20 cellular contexts compared by ENCODE assay signal in genomic region chr22:27605390-27605789, GRCh38.
DNase-seq lines count a peak whose midpoint lies in the region; ATAC-seq and TF ChIP-seq lines count a peak whose summit lies in the region.
"Had no signal": no experiment of that assay in that cellular context is flagged by ENCODE, and none has a peak within 500 bp of the region (broad histone marks: within the 10 kb centered on the region; RNA-seq: fewer than 3 reads in every experiment).

No MANE protein-coding gene starts in this region.

- no peak overlapping the region for H2BK120ac ChIP-seq in neuronal stem cell (ENCODE audit: low read depth, low read length)

- no peak overlapping the region for H2AFZ ChIP-seq in neuronal stem cell (ENCODE audit: low read length)

- no CpG with 5 or more reads among the region's 4 CpGs for WGBS in neuronal stem cell (ENCODE audit: extremely low coverage in 2 of 2, insufficient read length in 2 of 2, insufficient replicate concordance in 1 of 2), 2 donors
- 73 to 90% (median 88%) methylated on average over 4 of the region's 4 CpGs for WGBS in spleen, 5 donors

- no peak overlapping the region for H2BK15ac ChIP-seq in neuronal stem cell (ENCODE audit: low read length)

- TF ChIP-seq CTCF in HEK293 (tag by site-specific recombination; IDR thresholded peaks at IDR 0.05) (no peak), spleen (IDR thresholded peaks at IDR 0.05 in 8 of 11, conservative IDR thresholded peaks at IDR 0.05 in 3 of 11) (no peak)

- H3K23ac ChIP-seq in neuronal stem cell (ENCODE audit: low read depth, low read length, poor library complexity) = no peak overlapping the region

- no peak for ATAC-seq in activated CD4-positive, alpha-beta T cell treated with anti-CD3 and anti-CD28 coated beads for 36 hours
- ATAC-seq: A549; CD8-positive, alpha-beta T cell had no signal

- no peak overlapping the region for H4K8ac ChIP-seq in neuronal stem cell (ENCODE audit: low read depth, low read length)

- peak overlapping the region; percentile 33 for H2AK5ac ChIP-seq in neuronal stem cell (ENCODE audit: low read depth, low read length)

- no peaks in the 10 kb centered on the region for H3K36me3 Mint-ChIP-seq in activated CD4-positive, alpha-beta T cell treated with anti-CD3 and anti-CD28 coated beads, Interleukin-2, amount 10 ng/mL, durations not matched to agents 7 days and 5 days (ENCODE audit: low read depth)
- H3K36me3 Mint-ChIP-seq in activated CD4-positive, alpha-beta T cell treated with anti-CD3 and anti-CD28 coated beads for 36 hours (ENCODE audit: low read depth) = no peaks in the 10 kb centered on the region
- H3K36me3 Mint-ChIP-seq: CD8-positive, alpha-beta T cell had no signal

- no peak overlapping the region for H3K18ac ChIP-seq in neuronal stem cell (ENCODE audit: low read length)

- POLR2A ChIA-PET in activated CD4-positive, alpha-beta T cell treated with anti-CD3 and anti-CD28 coated beads, Interleukin-2, amount 10 ng/mL, durations not matched to agents 7 days and 5 days (lab: Charles Lee) = interaction anchor here (0.7 kb wide), 1 partner anchor 12 kb away, joined by 3 read pairs; no protein-coding TSS in a partner anchor
- POLR2A ChIA-PET in activated CD4-positive, alpha-beta T cell treated with anti-CD3 and anti-CD28 coated beads for 36 hours (lab: Charles Lee) = no interaction called here
- POLR2A ChIA-PET in HEK293 (lab: Yijun Ruan, JAX) = no interaction called here

- H3K27me3 Mint-ChIP-seq in activated CD4-positive, alpha-beta T cell treated with anti-CD3 and anti-CD28 coated beads, Interleukin-2, amount 10 ng/mL, durations not matched to agents 7 days and 5 days = no peaks in the 10 kb centered on the region
- peaks cover 8% of the 10 kb centered on the region for H3K27me3 Mint-ChIP-seq in activated CD4-positive, alpha-beta T cell treated with anti-CD3 and anti-CD28 coated beads for 36 hours
- H3K27me3 Mint-ChIP-seq: B cell had no signal

- no peak overlapping the region for H3K4me3 ChIP-seq in HEK293 (ENCODE audit: low read depth, low read length)
- no peak overlapping the region for H3K4me3 ChIP-seq in neuronal stem cell (ENCODE audit: low read length in 2 of 2)
- H3K4me3 ChIP-seq in spleen = no peak overlapping the region
- H3K4me3 ChIP-seq: A549; BLaER1 treated with 17β-estradiol and CSF1 and Interleukin-3, amounts not matched to agents 10 nM and 100 nM had no signal

- no peak for TF ChIP-seq POLR2A in spleen (IDR thresholded peaks at IDR 0.05)

- H2BK5ac ChIP-seq in neuronal stem cell (ENCODE audit: low read length) = no peak overlapping the region

- H3K4ac ChIP-seq in neuronal stem cell (ENCODE audit: low read length) = no peak overlapping the region

- DNase-seq in activated CD4-positive, alpha-beta T cell treated with anti-CD3 and anti-CD28 coated beads, Interleukin-2, amount 10 ng/mL, durations not matched to agents 7 days and 5 days = no peak
- DNase-seq in activated CD4-positive, alpha-beta T cell treated with anti-CD3 and anti-CD28 coated beads for 36 hours = no peak
- DNase-seq in neuronal stem cell (ENCODE audit: low spot score) = no peak
- peak; percentile 34 for DNase-seq in spleen
- DNase-seq in KG1 (lab: John Stamatoyannopoulos, UW) = no peak
- DNase-seq in amygdala (lab: John Stamatoyannopoulos, UW) = no peak
- no peak for DNase-seq in midbrain (lab: John Stamatoyannopoulos, UW)
- DNase-seq: AML-193; Caco-2; Calu3; CD4-positive, alpha-beta T cell; CD8-positive, alpha-beta T cell; DMS79 treated with DMSO at 0.1 percent for 48 hours; GF-D8 had no signal

- H3K9me3 ChIP-seq in HEK293 (ENCODE audit: control insufficient read depth, insufficient read depth, low read depth, low read length) = no peaks in the 10 kb centered on the region
- H3K9me3 ChIP-seq in neuronal stem cell (replicated peaks in 1 of 2; ENCODE audit: control insufficient read depth in 2 of 2, insufficient read depth in 1 of 2, low read depth in 1 of 2, low read length in 2 of 2) = no peaks in the 10 kb centered on the region
- peaks cover 0 to 6% (median 0%) of the 10 kb centered on the region in 8 donors for H3K9me3 ChIP-seq in spleen
- H3K9me3 ChIP-seq: A549, Caco-2 had no signal

- H3K9ac ChIP-seq in neuronal stem cell (ENCODE audit: low read depth, low read length, poor library complexity) = no peak overlapping the region
- H3K9ac ChIP-seq: BLaER1 treated with 17β-estradiol and CSF1 and Interleukin-3, amounts not matched to agents 10 nM and 100 nM had no signal

- H3K36me3 ChIP-seq in HEK293 (ENCODE audit: control insufficient read depth in 2 of 2, insufficient read depth in 1 of 2, low read length in 2 of 2) (no peaks in the 10 kb centered on the region), neuronal stem cell (replicated peaks in 1 of 2; ENCODE audit: control insufficient read depth in 2 of 2, insufficient read depth in 2 of 2, low read length in 2 of 2) (no peaks in the 10 kb centered on the region), spleen (no peaks in the 10 kb centered on the region)
- H3K36me3 ChIP-seq: BLaER1 treated with 17β-estradiol and CSF1 and Interleukin-3, amounts not matched to agents 10 nM and 100 nM had no signal

- H3K27me3 ChIP-seq in neuronal stem cell (ENCODE audit: control insufficient read depth in 3 of 3, insufficient read depth in 3 of 3, low read depth in 1 of 3, low read length in 3 of 3) = no peaks in the 10 kb centered on the region
- peaks cover 0 to 17% (median 0%) of the 10 kb centered on the region in 7 donors for H3K27me3 ChIP-seq in spleen (replicated peaks in 1 of 7)
- H3K27me3 ChIP-seq: BLaER1 treated with 17β-estradiol and CSF1 and Interleukin-3, amounts not matched to agents 10 nM and 100 nM had no signal

- H2BK12ac ChIP-seq in neuronal stem cell (ENCODE audit: low read length) = peak overlapping the region; percentile 87

- no peaks in the 10 kb centered on the region for H3K79me1 ChIP-seq in neuronal stem cell (ENCODE audit: low read depth, low read length)

- H3K4me1 Mint-ChIP-seq in activated CD4-positive, alpha-beta T cell treated with anti-CD3 and anti-CD28 coated beads, Interleukin-2, amount 10 ng/mL, durations not matched to agents 7 days and 5 days = no peaks in the 10 kb centered on the region
- H3K4me1 Mint-ChIP-seq in activated CD4-positive, alpha-beta T cell treated with anti-CD3 and anti-CD28 coated beads for 36 hours = no peaks in the 10 kb centered on the region
- H3K4me1 Mint-ChIP-seq: B cell had no signal

- H3K9me3 Mint-ChIP-seq in activated CD4-positive, alpha-beta T cell treated with anti-CD3 and anti-CD28 coated beads, Interleukin-2, amount 10 ng/mL, durations not matched to agents 7 days and 5 days = no peaks in the 10 kb centered on the region
- no peaks in the 10 kb centered on the region for H3K9me3 Mint-ChIP-seq in activated CD4-positive, alpha-beta T cell treated with anti-CD3 and anti-CD28 coated beads for 36 hours (ENCODE audit: low read depth)
- H3K9me3 Mint-ChIP-seq: CD4-positive, alpha-beta T cell; CD8-positive, alpha-beta T cell had no signal

- H4K91ac ChIP-seq in neuronal stem cell (ENCODE audit: low read depth, low read length, poor library complexity) = no peak overlapping the region

- H3K27ac Mint-ChIP-seq in activated CD4-positive, alpha-beta T cell treated with anti-CD3 and anti-CD28 coated beads, Interleukin-2, amount 10 ng/mL, durations not matched to agents 7 days and 5 days = peak overlapping the region; percentile 60
- H3K27ac Mint-ChIP-seq in activated CD4-positive, alpha-beta T cell treated with anti-CD3 and anti-CD28 coated beads for 36 hours = no peak overlapping the region
- H3K27ac Mint-ChIP-seq: B cell; CD4-positive, alpha-beta T cell; CD8-positive, alpha-beta T cell had no signal

- no peak overlapping the region for H3K4me3 Mint-ChIP-seq in activated CD4-positive, alpha-beta T cell treated with anti-CD3 and anti-CD28 coated beads, Interleukin-2, amount 10 ng/mL, durations not matched to agents 7 days and 5 days
- H3K4me3 Mint-ChIP-seq in activated CD4-positive, alpha-beta T cell treated with anti-CD3 and anti-CD28 coated beads for 36 hours = no peak overlapping the region
- H3K4me3 Mint-ChIP-seq: B cell; CD4-positive, alpha-beta T cell; CD8-positive, alpha-beta T cell had no signal

- H3K14ac ChIP-seq in neuronal stem cell (ENCODE audit: low read length) = no peak overlapping the region

- no peak overlapping the region for H3K4me2 ChIP-seq in neuronal stem cell (ENCODE audit: insufficient read depth, low read length, poor library complexity, severe bottlenecking)
- H3K4me2 ChIP-seq: A549; BLaER1 treated with 17β-estradiol and CSF1 and Interleukin-3, amounts not matched to agents 10 nM and 100 nM had no signal

- H3K27ac ChIP-seq in HEK293 (ENCODE audit: extremely low read depth, low read depth, low read length) (no peak overlapping the region), neuronal stem cell (replicated peaks; ENCODE audit: low read length) (no peak overlapping the region), spleen (no peak overlapping the region)
- H3K27ac ChIP-seq: 22Rv1; A549; BLaER1 treated with 17β-estradiol and CSF1 and Interleukin-3, amounts not matched to agents 10 nM and 100 nM; C4-2B had no signal

- CTCF ChIA-PET in activated CD4-positive, alpha-beta T cell treated with anti-CD3 and anti-CD28 coated beads, Interleukin-2, amount 10 ng/mL, durations not matched to agents 7 days and 5 days (lab: Charles Lee) = no interaction called here
- CTCF ChIA-PET in activated CD4-positive, alpha-beta T cell treated with anti-CD3 and anti-CD28 coated beads for 36 hours (lab: Charles Lee) = no interaction called here
- CTCF ChIA-PET in HEK293 (lab: Yijun Ruan, JAX) = no interaction called here

- intact Hi-C loops in activated CD4-positive, alpha-beta T cell treated with anti-CD3 and anti-CD28 coated beads for 36 hours (cut with DNase I, micrococcal nuclease) = no loop called here
- intact Hi-C loops in spleen (cut with DNase I; ENCODE audit: low total_unique reads) = no loop called here

- no peaks in the 10 kb centered on the region for H3K4me1 ChIP-seq in HEK293 (ENCODE audit: control insufficient read depth, insufficient read depth, low read length)
- peaks cover 16 to 26% of the 10 kb centered on the region in 2 donors for H3K4me1 ChIP-seq in neuronal stem cell (ENCODE audit: control insufficient read depth in 2 of 2, insufficient read depth in 1 of 2, low read depth in 1 of 2, low read length in 2 of 2)
- H3K4me1 ChIP-seq in spleen = no peaks in the 10 kb centered on the region
- H3K4me1 ChIP-seq: A549, Caco-2 had no signal

TF ChIP-seq in HEK293, 187 proteins besides CTCF, POLR2A, EP300 and RAD21:
- no peak for TF ChIP-seq ZNF394 (tag by site-specific recombination; IDR thresholded peaks at IDR 0.05; ENCODE audit: borderline replicate concordance)
- peak; percentile 63 for TF ChIP-seq GLIS1 (tag by site-specific recombination; IDR thresholded peaks at IDR 0.05)
